Comparison of ENCODE assay signal across 27 cellular contexts in the genomic region with DNA sequence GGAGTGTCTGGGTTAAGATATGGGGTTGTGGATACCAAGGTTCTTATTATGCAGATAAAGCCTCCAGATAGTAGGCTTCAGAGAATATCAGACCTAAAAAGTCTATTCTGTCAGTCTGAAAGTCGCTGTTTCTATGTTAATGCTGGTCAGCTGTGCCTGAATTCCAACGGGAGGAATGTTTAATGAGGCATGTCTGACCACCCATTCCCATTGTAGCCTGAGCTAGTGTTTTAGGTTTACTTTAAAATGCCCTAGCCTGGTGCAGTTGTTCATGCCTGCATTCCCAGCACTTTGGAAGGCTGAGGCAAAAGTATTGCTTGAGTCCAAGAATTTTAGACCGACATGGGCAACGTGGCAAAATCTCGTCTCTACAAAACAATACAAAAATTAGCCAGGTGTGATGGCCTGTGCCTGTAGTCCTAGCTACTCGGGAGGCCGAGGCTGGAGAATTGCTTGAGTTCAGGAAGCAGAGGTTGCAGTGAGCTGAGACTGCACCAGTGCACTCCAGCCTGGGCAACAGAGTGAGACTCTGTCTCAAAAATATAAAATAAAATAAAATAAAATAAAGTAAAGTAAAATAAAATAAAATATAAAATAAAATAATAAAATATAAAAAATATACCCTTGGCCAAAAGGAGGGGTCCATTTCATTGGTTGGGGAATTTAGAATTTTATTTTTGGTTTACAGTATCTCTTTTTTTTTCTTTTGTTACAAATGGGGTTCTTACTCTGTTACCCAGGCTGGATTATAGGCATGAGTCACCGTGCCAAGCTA. TPM values are rescaled to one million over a fixed set of nuclear protein-coding genes. Genes with fewer than 3 reads are reported as not detected.
"Had no signal": no experiment of that assay in that cellular context is flagged by ENCODE, and none has a peak within 500 bp of the region (broad histone marks: within the 10 kb centered on the region; RNA-seq: fewer than 3 reads in every experiment).

No MANE protein-coding gene starts in this region.

- ATAC-seq: activated T-helper 17 cell treated with anti-CD3 and anti-CD28 coated beads, Interleukin-2, amount 50 U/mL, for 72 hours had no signal

- H3K4me3 ChIP-seq: cardiac muscle cell, MG63, Peyer's patch had no signal

- H3K27me3 ChIP-seq: brain microvascular endothelial cell, cardiac muscle cell, MG63, Peyer's patch had no signal

- H3K27ac Mint-ChIP-seq: activated CD4-positive, alpha-beta memory T cell treated with anti-CD3 and anti-CD28 coated beads for 36 hours; activated CD4-positive, alpha-beta T cell treated with anti-CD3 and anti-CD28 coated beads, Interleukin-2, amount 10 ng/mL, durations not matched to agents 7 days and 5 days; activated naive CD4-positive, alpha-beta T cell treated with anti-CD3 and anti-CD28 coated beads, Interleukin-2, amount 10 ng/mL, durations not matched to agents 7 days and 5 days; activated naive CD8-positive, alpha-beta T cell treated with anti-CD3 and anti-CD28 coated beads for 36 hours; activated T-helper 17 cell treated with anti-CD3 and anti-CD28 coated beads, Interleukin-2, amount 50 U/mL, for 72 hours; IgD-negative memory B cell; T-helper 1 cell treated with Interleukin-12 subunit alpha and Interleukin-12 subunit beta and Interleukin-4 antibody, amounts not matched to agents 30 μg/mL and 1 μg/mL, for 36 hours had no signal

- H3K4me1 Mint-ChIP-seq: activated CD4-positive, alpha-beta T cell treated with anti-CD3 and anti-CD28 coated beads, Interleukin-2, amount 10 ng/mL, durations not matched to agents 7 days and 5 days; activated naive CD4-positive, alpha-beta T cell treated with anti-CD3 and anti-CD28 coated beads, Interleukin-2, amount 10 ng/mL, durations not matched to agents 7 days and 5 days; activated naive CD8-positive, alpha-beta T cell treated with anti-CD3 and anti-CD28 coated beads for 36 hours; activated T-helper 17 cell treated with anti-CD3 and anti-CD28 coated beads, Interleukin-2, amount 50 U/mL, for 72 hours had no signal

- H3K36me3 ChIP-seq: brain microvascular endothelial cell, cardiac muscle cell, MG63, Peyer's patch had no signal

- H3K27me3 Mint-ChIP-seq: activated CD4-positive, alpha-beta memory T cell treated with anti-CD3 and anti-CD28 coated beads for 36 hours; activated naive CD8-positive, alpha-beta T cell treated with anti-CD3 and anti-CD28 coated beads for 36 hours; activated T-helper 17 cell treated with anti-CD3 and anti-CD28 coated beads, Interleukin-2, amount 50 U/mL, for 72 hours; IgD-negative memory B cell had no signal

- H3K27ac ChIP-seq: brain microvascular endothelial cell, cardiac muscle cell, KMS-11, Peyer's patch had no signal

- H3K4me1 ChIP-seq: Peyer's patch had no signal

- H3K4me3 Mint-ChIP-seq: activated CD4-positive, alpha-beta memory T cell treated with anti-CD3 and anti-CD28 coated beads for 36 hours; activated CD4-positive, alpha-beta T cell treated with anti-CD3 and anti-CD28 coated beads, Interleukin-2, amount 10 ng/mL, durations not matched to agents 7 days and 5 days; activated naive CD4-positive, alpha-beta T cell treated with anti-CD3 and anti-CD28 coated beads, Interleukin-2, amount 10 ng/mL, durations not matched to agents 7 days and 5 days; activated naive CD8-positive, alpha-beta T cell treated with anti-CD3 and anti-CD28 coated beads for 36 hours; activated T-helper 17 cell treated with anti-CD3 and anti-CD28 coated beads, Interleukin-2, amount 50 U/mL, for 72 hours; IgD-negative memory B cell; T-helper 1 cell treated with Interleukin-12 subunit alpha and Interleukin-12 subunit beta and Interleukin-4 antibody, amounts not matched to agents 30 μg/mL and 1 μg/mL, for 36 hours had no signal

- H3K9ac ChIP-seq: KMS-11 had no signal

- H3K4me2 ChIP-seq: KMS-11 had no signal

- DNase-seq: activated CD4-positive, alpha-beta memory T cell treated with anti-CD3 and anti-CD28 coated beads for 36 hours; activated CD4-positive, alpha-beta T cell treated with anti-CD3 and anti-CD28 coated beads, Interleukin-2, amount 10 ng/mL, durations not matched to agents 7 days and 5 days; activated CD4-positive, CD25-positive, alpha-beta regulatory T cell; activated gamma-delta T cell treated with Interleukin-2 at 50 U/mL for 16 hours; activated naive CD4-positive, alpha-beta T cell treated with anti-CD3 and anti-CD28 coated beads, Interleukin-2, amount 10 ng/mL, durations not matched to agents 7 days and 5 days; activated naive CD8-positive, alpha-beta T cell treated with anti-CD3 and anti-CD28 coated beads for 36 hours; activated T-cell treated with anti-CD3 and anti-CD28 coated beads for 4 hours; activated T-cell treated with anti-CD3 and anti-CD28 coated beads, Interleukin-2, amount 50 U/mL, for 48 hours; brain microvascular endothelial cell; MG63; MV-4-11; NCI-H1092 treated with DMSO at 0.1 percent for 48 hours; NCI-H1417 treated with DMSO at 0.1 percent for 48 hours; NCI-H1694; NCI-H2029 treated with DMSO at 0.1 percent for 48 hours; NCI-H510A treated with DMSO at 0.1 percent for 48 hours; NCI-H69; Peyer's patch; SHP77 had no signal

- H3K9me3 ChIP-seq: Peyer's patch had no signal

RNA-seq across cellular contexts. Expression of gene SOX30, which starts 7.8 kb away (rescaled TPM):
- total RNA-seq: activated naive CD8-positive, alpha-beta T cell treated with anti-CD3 and anti-CD28 coated beads for 36 hours; cardiac muscle cell; SK-MEL-5 had no signal
- polyA plus RNA-seq: cardiac muscle cell had no signal

RNA-seq across cellular contexts. Expression of gene C5orf52, which starts 11.3 kb away (rescaled TPM):
- total RNA-seq: activated CD4-positive, alpha-beta memory T cell treated with anti-CD3 and anti-CD28 coated beads for 36 hours; activated CD4-positive, alpha-beta T cell treated with anti-CD3 and anti-CD28 coated beads, Interleukin-2, amount 10 ng/mL, durations not matched to agents 7 days and 5 days; activated CD8-positive, alpha-beta memory T cell treated with anti-CD3 and anti-CD28 coated beads for 36 hours; activated naive CD8-positive, alpha-beta T cell treated with anti-CD3 and anti-CD28 coated beads for 36 hours; activated T-helper 17 cell treated with anti-CD3 and anti-CD28 coated beads, Interleukin-2, amount 50 U/mL, for 72 hours; cardiac muscle cell; SK-MEL-5 had no signal
- polyA plus RNA-seq: adipose tissue, cardiac muscle cell, IgD-negative memory B cell had no signal
